Comparison of ENCODE assay signal across 27 cellular contexts in genomic region chr10:2367083-2367482, GRCh38.
"Had no signal": no experiment of that assay in that cellular context is flagged by ENCODE, and none has a peak within 500 bp of the region (broad histone marks: within the 10 kb centered on the region; RNA-seq: fewer than 3 reads in every experiment).

No MANE protein-coding gene starts in this region.

- H3K4me3 ChIP-seq: left lung, lower lobe of right lung, neural progenitor cell, psoas muscle, right lobe of liver, smooth muscle cell, tibial nerve, uterus had no signal

- H3K27me3 ChIP-seq: left lung, neural progenitor cell, neutrophil, right lobe of liver, tibial nerve, uterus had no signal

- H3K4me1 Mint-ChIP-seq: naive thymus-derived CD8-positive, alpha-beta T cell; nephron; stimulated activated memory B cell treated with anti-CD40 and anti-IgM and Interleukin-4, amounts not matched to agents 10 μg/mL and 1 μg/mL and 100 μg/mL, for 72 hours; stimulated activated naive CD8-positive, alpha-beta T cell treated with anti-CD3 and anti-CD28 coated beads, Interleukin-15, amount 100 ng/mL, for 72 hours had no signal

- H3K4me1 ChIP-seq: left lung, lower lobe of right lung, parathyroid adenoma, psoas muscle, right lobe of liver, tibial nerve, uterus had no signal

- H3K79me2 ChIP-seq: parathyroid adenoma had no signal

- H3K9ac ChIP-seq: neural progenitor cell, parathyroid adenoma had no signal

- ATAC-seq: left cardiac atrium; left lung; lower lobe of right lung; naive thymus-derived CD8-positive, alpha-beta T cell; psoas muscle; stimulated activated memory B cell treated with anti-CD40 and anti-IgM and Interleukin-4, amounts not matched to agents 10 μg/mL and 1 μg/mL and 100 μg/mL, for 72 hours; stimulated activated naive CD8-positive, alpha-beta T cell treated with anti-CD3 and anti-CD28 coated beads, Interleukin-15, amount 100 ng/mL, for 72 hours had no signal

- H3K9me3 Mint-ChIP-seq: type B pancreatic cell had no signal

- H3K9me3 ChIP-seq: neutrophil, right lobe of liver had no signal

- H3K36me3 ChIP-seq: left lung, lower lobe of right lung, neural progenitor cell, neutrophil, right lobe of liver, tibial nerve, uterus had no signal

- H3K27ac ChIP-seq: left lung, lower lobe of right lung, neural progenitor cell, neutrophil, parathyroid adenoma, psoas muscle, right lobe of liver, tibial nerve, uterus had no signal

- H2AFZ ChIP-seq: neural progenitor cell, parathyroid adenoma had no signal

- H3K27ac Mint-ChIP-seq: naive thymus-derived CD8-positive, alpha-beta T cell; nephron; neural progenitor cell; stimulated activated memory B cell treated with anti-CD40 and anti-IgM and Interleukin-4, amounts not matched to agents 10 μg/mL and 1 μg/mL and 100 μg/mL, for 72 hours; stimulated activated naive CD8-positive, alpha-beta T cell treated with anti-CD3 and anti-CD28 coated beads, Interleukin-15, amount 100 ng/mL, for 72 hours; type B pancreatic cell had no signal

- H3K4me2 ChIP-seq: neural progenitor cell, smooth muscle cell had no signal

- H3K4me3 Mint-ChIP-seq: naive thymus-derived CD8-positive, alpha-beta T cell; nephron; neural progenitor cell; stimulated activated memory B cell treated with anti-CD40 and anti-IgM and Interleukin-4, amounts not matched to agents 10 μg/mL and 1 μg/mL and 100 μg/mL, for 72 hours; stimulated activated naive CD8-positive, alpha-beta T cell treated with anti-CD3 and anti-CD28 coated beads, Interleukin-15, amount 100 ng/mL, for 72 hours; type B pancreatic cell had no signal

- DNase-seq: hippocampal formation; kidney glomerular epithelial cell; left cardiac atrium; left lung; lower lobe of right lung; mammary epithelial cell; mesenchymal stem cell; naive thymus-derived CD8-positive, alpha-beta T cell; occipital lobe; psoas muscle; right lobe of liver; stimulated activated CD4-positive, alpha-beta T cell treated with anti-CD3 and anti-CD28 coated beads, Interleukin-1b, Interleukin-23, amount 100 ng/mL, for 48 hours; stimulated activated CD4-positive, alpha-beta T cell treated with anti-CD3 and anti-CD28 coated beads, Interleukin-2, amount 100 ng/mL, for 48 hours; stimulated activated CD4-positive, alpha-beta T cell treated with anti-CD3 and anti-CD28 coated beads, Interleukin-4, amount 100 ng/mL, for 4 hours; stimulated activated CD8-positive, alpha-beta memory T cell treated with anti-CD3 and anti-CD28 coated beads, Interleukin-4, amount 100 ng/mL, for 48 hours; stimulated activated naive CD4-positive, alpha-beta T cell treated with Interleukin-2 at 50 U/mL for 16 hours; stimulated activated naive CD8-positive, alpha-beta T cell treated with anti-CD3 and anti-CD28 coated beads, Interleukin-15, amount 100 ng/mL, for 72 hours; substantia nigra; uterus had no signal

- H3K36me3 Mint-ChIP-seq: naive thymus-derived CD8-positive, alpha-beta T cell; neural progenitor cell; stimulated activated memory B cell treated with anti-CD40 and anti-IgM and Interleukin-4, amounts not matched to agents 10 μg/mL and 1 μg/mL and 100 μg/mL, for 72 hours; type B pancreatic cell had no signal
